ENCODE assay signal across 1 cellular context in the genomic region with DNA sequence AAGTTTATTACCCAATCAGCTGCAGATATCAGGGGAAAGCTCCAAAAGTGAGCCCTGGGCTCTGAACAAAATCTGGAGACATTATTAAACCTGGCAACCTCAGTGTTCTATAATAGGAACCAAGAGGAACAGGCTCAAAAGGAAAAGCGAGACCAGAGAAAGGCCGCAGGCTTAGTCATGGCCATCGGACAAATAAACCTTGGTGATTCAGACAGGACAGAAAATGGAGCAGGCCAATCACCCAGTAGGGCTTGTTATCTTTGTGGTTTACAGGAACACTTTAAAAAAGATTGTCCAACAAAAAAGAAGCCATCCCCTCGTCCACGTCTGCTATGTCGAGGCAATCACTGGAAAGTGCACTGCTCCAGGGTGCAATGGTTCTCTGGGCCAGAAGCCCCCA.
TF ChIP-seq lines count a peak whose summit lies in the region.

No MANE protein-coding gene starts in this region.

TF ChIP-seq in GM23338, 12 proteins besides CTCF, POLR2A, EP300 and RAD21 (continued from another document):
- TF ChIP-seq EZH2 (IDR thresholded peaks at IDR 0.05; ENCODE audit: low read depth, unreplicated experiment) (no peak), ZNF114 (CRISPR knock-in tag; IDR thresholded peaks at IDR 0.05) (no peak), STAT1 (IDR thresholded peaks at IDR 0.05; ENCODE audit: unreplicated experiment) (no peak), JUNB (IDR thresholded peaks at IDR 0.05; ENCODE audit: unreplicated experiment) (no peak), EZH2phosphoT487 (IDR thresholded peaks at IDR 0.05; ENCODE audit: unreplicated experiment) (no peak), CREB1 (CRISPR knock-in tag; IDR thresholded peaks at IDR 0.05; ENCODE audit: low read depth) (no peak), POLR2AphosphoS5 (IDR thresholded peaks at IDR 0.05; ENCODE audit: low read depth) (no peak), ZNF331 (CRISPR knock-in tag; IDR thresholded peaks at IDR 0.05; ENCODE audit: low read depth) (no peak)
- TF ChIP-seq, protein P1, sequence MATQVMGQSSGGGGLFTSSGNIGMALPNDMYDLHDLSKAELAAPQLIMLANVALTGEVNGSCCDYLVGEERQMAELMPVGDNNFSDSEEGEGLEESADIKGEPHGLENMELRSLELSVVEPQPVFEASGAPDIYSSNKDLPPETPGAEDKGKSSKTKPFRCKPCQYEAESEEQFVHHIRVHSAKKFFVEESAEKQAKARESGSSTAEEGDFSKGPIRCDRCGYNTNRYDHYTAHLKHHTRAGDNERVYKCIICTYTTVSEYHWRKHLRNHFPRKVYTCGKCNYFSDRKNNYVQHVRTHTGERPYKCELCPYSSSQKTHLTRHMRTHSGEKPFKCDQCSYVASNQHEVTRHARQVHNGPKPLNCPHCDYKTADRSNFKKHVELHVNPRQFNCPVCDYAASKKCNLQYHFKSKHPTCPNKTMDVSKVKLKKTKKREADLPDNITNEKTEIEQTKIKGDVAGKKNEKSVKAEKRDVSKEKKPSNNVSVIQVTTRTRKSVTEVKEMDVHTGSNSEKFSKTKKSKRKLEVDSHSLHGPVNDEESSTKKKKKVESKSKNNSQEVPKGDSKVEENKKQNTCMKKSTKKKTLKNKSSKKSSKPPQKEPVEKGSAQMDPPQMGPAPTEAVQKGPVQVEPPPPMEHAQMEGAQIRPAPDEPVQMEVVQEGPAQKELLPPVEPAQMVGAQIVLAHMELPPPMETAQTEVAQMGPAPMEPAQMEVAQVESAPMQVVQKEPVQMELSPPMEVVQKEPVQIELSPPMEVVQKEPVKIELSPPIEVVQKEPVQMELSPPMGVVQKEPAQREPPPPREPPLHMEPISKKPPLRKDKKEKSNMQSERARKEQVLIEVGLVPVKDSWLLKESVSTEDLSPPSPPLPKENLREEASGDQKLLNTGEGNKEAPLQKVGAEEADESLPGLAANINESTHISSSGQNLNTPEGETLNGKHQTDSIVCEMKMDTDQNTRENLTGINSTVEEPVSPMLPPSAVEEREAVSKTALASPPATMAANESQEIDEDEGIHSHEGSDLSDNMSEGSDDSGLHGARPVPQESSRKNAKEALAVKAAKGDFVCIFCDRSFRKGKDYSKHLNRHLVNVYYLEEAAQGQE (IDR thresholded peaks at IDR 0.05; ENCODE audit: unreplicated experiment), result no peak
- TF ChIP-seq, protein P2, sequence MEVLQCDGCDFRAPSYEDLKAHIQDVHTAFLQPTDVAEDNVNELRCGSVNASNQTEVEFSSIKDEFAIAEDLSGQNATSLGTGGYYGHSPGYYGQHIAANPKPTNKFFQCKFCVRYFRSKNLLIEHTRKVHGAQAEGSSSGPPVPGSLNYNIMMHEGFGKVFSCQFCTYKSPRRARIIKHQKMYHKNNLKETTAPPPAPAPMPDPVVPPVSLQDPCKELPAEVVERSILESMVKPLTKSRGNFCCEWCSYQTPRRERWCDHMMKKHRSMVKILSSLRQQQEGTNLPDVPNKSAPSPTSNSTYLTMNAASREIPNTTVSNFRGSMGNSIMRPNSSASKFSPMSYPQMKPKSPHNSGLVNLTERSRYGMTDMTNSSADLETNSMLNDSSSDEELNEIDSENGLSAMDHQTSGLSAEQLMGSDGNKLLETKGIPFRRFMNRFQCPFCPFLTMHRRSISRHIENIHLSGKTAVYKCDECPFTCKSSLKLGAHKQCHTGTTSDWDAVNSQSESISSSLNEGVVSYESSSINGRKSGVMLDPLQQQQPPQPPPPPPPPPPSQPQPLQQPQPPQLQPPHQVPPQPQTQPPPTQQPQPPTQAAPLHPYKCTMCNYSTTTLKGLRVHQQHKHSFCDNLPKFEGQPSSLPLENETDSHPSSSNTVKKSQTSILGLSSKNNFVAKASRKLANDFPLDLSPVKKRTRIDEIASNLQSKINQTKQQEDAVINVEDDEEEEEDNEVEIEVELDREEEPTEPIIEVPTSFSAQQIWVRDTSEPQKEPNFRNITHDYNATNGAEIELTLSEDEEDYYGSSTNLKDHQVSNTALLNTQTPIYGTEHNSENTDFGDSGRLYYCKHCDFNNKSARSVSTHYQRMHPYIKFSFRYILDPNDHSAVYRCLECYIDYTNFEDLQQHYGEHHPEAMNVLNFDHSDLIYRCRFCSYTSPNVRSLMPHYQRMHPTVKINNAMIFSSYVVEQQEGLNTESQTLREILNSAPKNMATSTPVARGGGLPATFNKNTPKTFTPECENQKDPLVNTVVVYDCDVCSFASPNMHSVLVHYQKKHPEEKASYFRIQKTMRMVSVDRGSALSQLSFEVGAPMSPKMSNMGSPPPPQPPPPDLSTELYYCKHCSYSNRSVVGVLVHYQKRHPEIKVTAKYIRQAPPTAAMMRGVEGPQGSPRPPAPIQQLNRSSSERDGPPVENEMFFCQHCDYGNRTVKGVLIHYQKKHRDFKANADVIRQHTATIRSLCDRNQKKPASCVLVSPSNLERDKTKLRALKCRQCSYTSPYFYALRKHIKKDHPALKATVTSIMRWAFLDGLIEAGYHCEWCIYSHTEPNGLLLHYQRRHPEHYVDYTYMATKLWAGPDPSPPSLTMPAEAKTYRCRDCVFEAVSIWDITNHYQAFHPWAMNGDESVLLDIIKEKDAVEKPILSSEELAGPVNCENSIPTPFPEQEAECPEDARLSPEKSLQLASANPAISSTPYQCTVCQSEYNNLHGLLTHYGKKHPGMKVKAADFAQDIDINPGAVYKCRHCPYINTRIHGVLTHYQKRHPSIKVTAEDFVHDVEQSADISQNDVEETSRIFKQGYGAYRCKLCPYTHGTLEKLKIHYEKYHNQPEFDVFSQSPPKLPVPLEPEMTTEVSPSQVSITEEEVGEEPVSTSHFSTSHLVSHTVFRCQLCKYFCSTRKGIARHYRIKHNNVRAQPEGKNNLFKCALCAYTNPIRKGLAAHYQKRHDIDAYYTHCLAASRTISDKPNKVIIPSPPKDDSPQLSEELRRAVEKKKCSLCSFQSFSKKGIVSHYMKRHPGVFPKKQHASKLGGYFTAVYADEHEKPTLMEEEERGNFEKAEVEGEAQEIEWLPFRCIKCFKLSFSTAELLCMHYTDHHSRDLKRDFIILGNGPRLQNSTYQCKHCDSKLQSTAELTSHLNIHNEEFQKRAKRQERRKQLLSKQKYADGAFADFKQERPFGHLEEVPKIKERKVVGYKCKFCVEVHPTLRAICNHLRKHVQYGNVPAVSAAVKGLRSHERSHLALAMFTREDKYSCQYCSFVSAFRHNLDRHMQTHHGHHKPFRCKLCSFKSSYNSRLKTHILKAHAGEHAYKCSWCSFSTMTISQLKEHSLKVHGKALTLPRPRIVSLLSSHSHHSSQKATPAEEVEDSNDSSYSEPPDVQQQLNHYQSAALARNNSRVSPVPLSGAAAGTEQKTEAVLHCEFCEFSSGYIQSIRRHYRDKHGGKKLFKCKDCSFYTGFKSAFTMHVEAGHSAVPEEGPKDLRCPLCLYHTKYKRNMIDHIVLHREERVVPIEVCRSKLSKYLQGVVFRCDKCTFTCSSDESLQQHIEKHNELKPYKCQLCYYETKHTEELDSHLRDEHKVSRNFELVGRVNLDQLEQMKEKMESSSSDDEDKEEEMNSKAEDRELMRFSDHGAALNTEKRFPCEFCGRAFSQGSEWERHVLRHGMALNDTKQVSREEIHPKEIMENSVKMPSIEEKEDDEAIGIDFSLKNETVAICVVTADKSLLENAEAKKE (CRISPR knock-in tag; IDR thresholded peaks at IDR 0.05), result no peak
- TF ChIP-seq, protein P3, sequence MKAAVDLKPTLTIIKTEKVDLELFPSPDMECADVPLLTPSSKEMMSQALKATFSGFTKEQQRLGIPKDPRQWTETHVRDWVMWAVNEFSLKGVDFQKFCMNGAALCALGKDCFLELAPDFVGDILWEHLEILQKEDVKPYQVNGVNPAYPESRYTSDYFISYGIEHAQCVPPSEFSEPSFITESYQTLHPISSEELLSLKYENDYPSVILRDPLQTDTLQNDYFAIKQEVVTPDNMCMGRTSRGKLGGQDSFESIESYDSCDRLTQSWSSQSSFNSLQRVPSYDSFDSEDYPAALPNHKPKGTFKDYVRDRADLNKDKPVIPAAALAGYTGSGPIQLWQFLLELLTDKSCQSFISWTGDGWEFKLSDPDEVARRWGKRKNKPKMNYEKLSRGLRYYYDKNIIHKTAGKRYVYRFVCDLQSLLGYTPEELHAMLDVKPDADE (IDR thresholded peaks at IDR 0.05), result no peak
